13 cellular contexts compared by ENCODE assay signal in the genomic region with DNA sequence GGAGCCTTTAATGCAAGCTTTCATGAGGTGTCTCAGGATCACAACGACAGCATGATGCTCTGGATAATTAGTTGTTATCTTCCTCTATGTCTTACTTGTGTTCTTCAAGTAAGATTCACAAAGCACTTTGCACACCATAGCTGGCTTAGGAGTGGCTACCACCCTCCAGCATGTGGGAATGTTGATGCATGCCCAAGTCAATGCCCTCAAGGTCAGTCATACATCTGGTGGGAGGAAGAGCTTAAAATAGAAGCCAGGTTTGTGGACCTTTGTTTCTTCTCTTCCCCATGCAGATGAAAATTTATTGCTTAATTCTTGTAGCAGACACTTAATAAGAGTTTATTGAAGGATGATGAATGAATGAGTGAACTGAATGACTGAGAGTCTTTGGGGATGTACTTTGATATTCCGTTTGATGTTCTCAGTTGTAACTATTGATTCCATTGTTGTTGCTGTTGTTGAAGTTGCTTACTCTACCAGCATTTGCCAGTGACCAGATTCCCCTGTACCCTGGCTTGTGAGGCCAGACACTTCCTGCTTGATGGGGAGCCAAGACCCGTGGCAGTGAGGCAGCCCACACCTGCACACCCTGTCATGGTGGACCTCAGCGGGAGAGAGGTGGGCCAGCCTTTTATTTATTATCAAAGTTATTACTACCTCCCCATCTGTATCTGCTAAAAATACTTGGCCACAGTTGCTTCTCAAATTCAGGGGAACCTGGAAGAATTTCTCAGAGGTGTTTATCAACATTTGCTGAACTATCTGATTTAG.
DNase-seq lines count a peak whose midpoint lies in the region; ATAC-seq, FAIRE-seq and TF ChIP-seq lines count a peak whose summit lies in the region.
"Had no signal": no experiment of that assay in that cellular context is flagged by ENCODE, and none has a peak within 500 bp of the region (broad histone marks: within the 10 kb centered on the region; RNA-seq: fewer than 3 reads in every experiment).

No MANE protein-coding gene starts in this region.

- no peaks in the 10 kb centered on the region for H3K36me3 Mint-ChIP-seq in activated T-helper 17 cell treated with anti-CD3 and anti-CD28 coated beads, Interleukin-2, amount 50 U/mL, for 72 hours (ENCODE audit: low read depth)
- H3K36me3 Mint-ChIP-seq: natural killer cell had no signal

- H3K27me3 Mint-ChIP-seq in activated T-helper 17 cell treated with anti-CD3 and anti-CD28 coated beads, Interleukin-2, amount 50 U/mL, for 72 hours, result no peaks in the 10 kb centered on the region

- no peaks in the 10 kb centered on the region for H3K27me3 ChIP-seq in gastroesophageal sphincter
- H3K27me3 ChIP-seq in spleen (replicated peaks in 1 of 7), result no peaks in the 10 kb centered on the region

- peak overlapping the region; percentile 77 to 84 (median 80) for H3K27ac ChIP-seq in gastroesophageal sphincter
- peak overlapping the region in 2 of 8 donors; percentile 14 to 27 for H3K27ac ChIP-seq in spleen

- 79 to 80% methylated on average over 2 to 3 of the region's 4 CpGs for WGBS in gastroesophageal sphincter (ENCODE audit: low coverage in 1 of 2), 2 donors
- 64 to 76% (median 71%) methylated on average over 4 of the region's 4 CpGs for WGBS in spleen, 5 donors

- H3K9me3 Mint-ChIP-seq in activated T-helper 17 cell treated with anti-CD3 and anti-CD28 coated beads, Interleukin-2, amount 50 U/mL, for 72 hours, result no peaks in the 10 kb centered on the region
- H3K9me3 Mint-ChIP-seq: natural killer cell had no signal

- peaks cover 10% of the 10 kb centered on the region for H3K4me1 Mint-ChIP-seq in activated T-helper 17 cell treated with anti-CD3 and anti-CD28 coated beads, Interleukin-2, amount 50 U/mL, for 72 hours

- intact Hi-C loops in spleen (cut with DNase I; ENCODE audit: low total_unique reads), result no loop called here

- H3K4me3 ChIP-seq in gastroesophageal sphincter, result no peak overlapping the region
- no peak overlapping the region for H3K4me3 ChIP-seq in spleen

- TF ChIP-seq POLR2A in GM12891 (IDR thresholded peaks at IDR 0.05; ENCODE audit: low read depth, low read length) (no peak), gastroesophageal sphincter (IDR thresholded peaks at IDR 0.05) (no peak), spleen (IDR thresholded peaks at IDR 0.05) (no peak)

- H3K27ac Mint-ChIP-seq in activated T-helper 17 cell treated with anti-CD3 and anti-CD28 coated beads, Interleukin-2, amount 50 U/mL, for 72 hours, result peak overlapping the region; percentile 89

- H3K4me3 Mint-ChIP-seq in activated T-helper 17 cell treated with anti-CD3 and anti-CD28 coated beads, Interleukin-2, amount 50 U/mL, for 72 hours, result no peak overlapping the region
- H3K4me3 Mint-ChIP-seq: natural killer cell had no signal

- TF ChIP-seq EP300 in gastroesophageal sphincter (IDR thresholded peaks at IDR 0.05), result no peak

- no peaks in the 10 kb centered on the region for H3K36me3 ChIP-seq in gastroesophageal sphincter
- no peaks in the 10 kb centered on the region for H3K36me3 ChIP-seq in spleen

- no peaks in the 10 kb centered on the region for H3K9me3 ChIP-seq in gastroesophageal sphincter
- H3K9me3 ChIP-seq in spleen, result no peaks in the 10 kb centered on the region
- H3K9me3 ChIP-seq: Caco-2 had no signal

- H3K4me1 ChIP-seq in gastroesophageal sphincter (peaks cover 13 to 33% (median 19%) of the 10 kb centered on the region in 3 donors), spleen (peaks cover 0 to 11% (median 7%) of the 10 kb centered on the region in 6 donors)
- H3K4me1 ChIP-seq: Caco-2 had no signal

- FAIRE-seq in GM12891 (lab: Jason Lieb, UNC), result peak; percentile 20

- ATAC-seq in activated T-helper 17 cell treated with anti-CD3 and anti-CD28 coated beads, Interleukin-2, amount 50 U/mL, for 72 hours (replicated peaks), result no peak
- ATAC-seq in gastroesophageal sphincter, result no peak
- ATAC-seq: natural killer cell had no signal

- DNase-seq in GM12891 (ENCODE audit: insufficient read length, low spot score) (no peak), spleen (peak; percentile 42), NCI-H1417 treated with DMSO at 0.1 percent for 48 hours (lab: John Stamatoyannopoulos, UW) (no peak), NCI-H2081 (lab: John Stamatoyannopoulos, UW) (no peak), GM19238 (ENCODE audit: insufficient read length, low spot score) (no peak)
- no peak for DNase-seq in activated naive CD4-positive, alpha-beta T cell treated with Interleukin-2 at 50 U/mL for 16 hours
- DNase-seq: aorta, Caco-2, natural killer cell, NCI-H187, T-helper 9 cell had no signal

- TF ChIP-seq CTCF in gastroesophageal sphincter (IDR thresholded peaks at IDR 0.05) (no peak), spleen (IDR thresholded peaks at IDR 0.05 in 8 of 11, conservative IDR thresholded peaks at IDR 0.05 in 3 of 11) (no peak)

TF ChIP-seq in GM12891, 5 proteins besides CTCF, POLR2A, EP300 and RAD21:
- TF ChIP-seq POLR2AphosphoS5 (IDR thresholded peaks at IDR 0.05; ENCODE audit: low read depth, low read length) (no peak), POU2F2 (IDR thresholded peaks at IDR 0.05; ENCODE audit: low read depth, low read length) (no peak), TAF1 (IDR thresholded peaks at IDR 0.05; ENCODE audit: low read depth, low read length) (no peak)
